In the genomic region with DNA sequence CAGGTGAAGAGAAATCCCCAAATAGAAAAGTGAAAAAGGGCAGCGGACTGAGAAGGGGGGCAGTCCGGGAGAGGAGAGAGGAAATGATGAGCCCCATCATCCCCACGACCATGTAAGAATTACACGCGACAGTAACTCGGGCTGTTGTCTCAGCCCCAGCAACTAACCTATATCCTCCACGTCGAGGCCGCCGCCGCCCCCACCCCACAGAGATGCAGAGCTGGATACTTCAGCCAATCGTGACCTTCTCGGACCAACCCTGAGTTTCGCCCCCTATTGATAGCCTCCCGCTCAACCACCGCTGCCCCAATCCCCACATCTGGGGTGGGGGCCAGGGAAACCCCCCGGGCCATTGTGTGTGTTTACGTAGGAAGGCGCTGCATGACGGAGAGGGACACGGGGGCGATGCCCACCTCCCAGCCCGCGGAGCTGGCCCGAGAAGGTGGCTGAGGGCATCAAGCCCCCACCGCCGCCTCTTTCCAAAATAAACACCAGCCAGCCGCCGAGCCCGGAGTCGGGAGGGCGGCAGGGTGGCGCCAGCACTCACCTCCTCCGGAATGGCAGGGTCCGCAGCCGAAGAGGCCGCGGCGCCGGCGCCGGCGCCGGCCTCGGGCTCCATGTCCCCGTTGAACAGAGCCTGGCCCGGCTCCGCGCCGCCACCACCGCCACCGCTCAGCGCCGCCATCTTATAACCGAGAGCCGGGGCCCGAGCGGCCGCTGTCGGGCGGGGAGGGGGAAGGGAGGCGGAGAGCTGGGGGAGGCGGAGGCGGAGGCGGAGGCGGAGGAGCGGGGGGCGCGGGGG, we compare ENCODE assay signal across 9 cellular contexts. TPM values are rescaled to one million over a fixed set of nuclear protein-coding genes. Genes with fewer than 3 reads are reported as not detected.
DNase-seq lines count a peak whose midpoint lies in the region; ATAC-seq and TF ChIP-seq lines count a peak whose summit lies in the region.
"Had no signal": no experiment of that assay in that cellular context is flagged by ENCODE, and none has a peak within 500 bp of the region (broad histone marks: within the 10 kb centered on the region; RNA-seq: fewer than 3 reads in every experiment).

No MANE protein-coding gene starts in this region.

- no peak overlapping the region for H3K4me3 Mint-ChIP-seq in activated CD4-positive, alpha-beta T cell treated with anti-CD3 and anti-CD28 coated beads, Interleukin-2, amount 10 ng/mL, durations not matched to agents 7 days and 5 days

- H3K4me3 ChIP-seq in right lobe of liver: peak overlapping the region; percentile 70 to 95 (median 90)

- peaks cover 3% of the 10 kb centered on the region for H3K27me3 Mint-ChIP-seq in activated CD4-positive, alpha-beta T cell treated with anti-CD3 and anti-CD28 coated beads, Interleukin-2, amount 10 ng/mL, durations not matched to agents 7 days and 5 days
- H3K27me3 Mint-ChIP-seq: activated naive CD8-positive, alpha-beta T cell had no signal

- peaks cover 0 to 33% (median 5%) of the 10 kb centered on the region in 4 donors for H3K4me1 ChIP-seq in right lobe of liver

- H3K27ac Mint-ChIP-seq in activated CD4-positive, alpha-beta T cell treated with anti-CD3 and anti-CD28 coated beads, Interleukin-2, amount 10 ng/mL, durations not matched to agents 7 days and 5 days: no peak overlapping the region

- CTCF ChIA-PET in activated CD4-positive, alpha-beta T cell treated with anti-CD3 and anti-CD28 coated beads, Interleukin-2, amount 10 ng/mL, durations not matched to agents 7 days and 5 days (lab: Charles Lee): interaction anchor here (0.6 to 0.7 kb wide), 3 partner anchors 79 to 361 kb away, joined by 3 read pairs; no protein-coding TSS in a partner anchor

- H3K9me3 ChIP-seq in right lobe of liver: no peaks in the 10 kb centered on the region

- POLR2A ChIA-PET in activated CD4-positive, alpha-beta T cell treated with anti-CD3 and anti-CD28 coated beads, Interleukin-2, amount 10 ng/mL, durations not matched to agents 7 days and 5 days (lab: Charles Lee): no interaction called here

- DNase-seq in Ammon's horn (ENCODE audit: low spot score) (peak; percentile 83), NCI-H446 treated with DMSO at 0.1 percent for 48 hours (lab: John Stamatoyannopoulos, UW) (peak; percentile 23), dermis blood vessel endothelial cell (peak; percentile 83), right lobe of liver (peak; percentile 81 to 86 (median 82))
- peak; percentile 78 for DNase-seq in activated CD4-positive, alpha-beta T cell treated with anti-CD3 and anti-CD28 coated beads, Interleukin-2, amount 10 ng/mL, durations not matched to agents 7 days and 5 days
- DNase-seq in stimulated activated CD4-positive, alpha-beta T cell treated with anti-CD3 and anti-CD28 coated beads, Interleukin-4, amount 100 ng/mL, for 4 hours: peak; percentile 47 to 65

- ATAC-seq in GM18909 (IDR thresholded peaks at IDR 0.05; ENCODE audit: poor library complexity, unreplicated experiment) (peak; percentile 90), HG03139 (IDR thresholded peaks at IDR 0.05; ENCODE audit: unreplicated experiment) (peak; percentile 77), right lobe of liver (peak; percentile 80 to 88 (median 83))

- H3K36me3 Mint-ChIP-seq in activated CD4-positive, alpha-beta T cell treated with anti-CD3 and anti-CD28 coated beads, Interleukin-2, amount 10 ng/mL, durations not matched to agents 7 days and 5 days (ENCODE audit: low read depth): peaks cover 2% of the 10 kb centered on the region

- under 1% methylated on average over 31 of the region's 69 CpGs for WGBS in right lobe of liver (ENCODE audit: insufficient coverage, low coverage, low lambda C conversion rate, missing lambda C conversion rate)

- TF ChIP-seq POLR2A in right lobe of liver (IDR thresholded peaks at IDR 0.05): no peak

- H3K36me3 ChIP-seq in right lobe of liver: no peaks in the 10 kb centered on the region

- intact Hi-C loops in right lobe of liver (cut with DNase I): no loop called here

- no peaks in the 10 kb centered on the region for H3K9me3 Mint-ChIP-seq in activated CD4-positive, alpha-beta T cell treated with anti-CD3 and anti-CD28 coated beads, Interleukin-2, amount 10 ng/mL, durations not matched to agents 7 days and 5 days

- peaks cover 15% of the 10 kb centered on the region for H3K4me1 Mint-ChIP-seq in activated CD4-positive, alpha-beta T cell treated with anti-CD3 and anti-CD28 coated beads, Interleukin-2, amount 10 ng/mL, durations not matched to agents 7 days and 5 days

- peak; percentile 21 to 44 (median 41) for TF ChIP-seq CTCF in right lobe of liver (IDR thresholded peaks at IDR 0.05)

- no peaks in the 10 kb centered on the region for H3K27me3 ChIP-seq in right lobe of liver

- peak overlapping the region; percentile 96 to 99 (median 98) for H3K27ac ChIP-seq in right lobe of liver

RNA-seq across cellular contexts. Expression of a gene that starts 0.5 kb away (rescaled TPM):
- total RNA-seq in activated CD4-positive, alpha-beta T cell treated with anti-CD3 and anti-CD28 coated beads, Interleukin-2, amount 10 ng/mL, durations not matched to agents 7 days and 5 days: 10 to 100 TPM; 25.6 to 34.1 TPM
- total RNA-seq in dermis blood vessel endothelial cell: 23.8 and 25.0 TPM in 2 replicates
- 10 to 100 TPM in 5 of 6 experiments, 1 to 10 TPM in 1; 9.0 to 17.7 (median 13.2) TPM for total RNA-seq in right lobe of liver

Comparison
In these comparisons a context has a peak if more than half of its experiments do, and no peak if none do; other contexts are left out.
1. Peak in every context shown above with its lines: DNase-seq, ATAC-seq, H3K4me3 ChIP-seq and H3K27ac ChIP-seq.
2. DNase-seq: peak in every context shown above with its lines; median percentile 83 in Ammon's horn; 83 in dermis blood vessel endothelial cell; 82 in right lobe of liver; 78 in activated CD4-positive, alpha-beta T cell treated with anti-CD3 and anti-CD28 coated beads, Interleukin-2, amount 10 ng/mL, durations not matched to agents 7 days and 5 days; 56 in stimulated activated CD4-positive, alpha-beta T cell treated with anti-CD3 and anti-CD28 coated beads, Interleukin-4, amount 100 ng/mL, for 4 hours; 23 in NCI-H446 treated with DMSO at 0.1 percent for 48 hours.